In the genomic region with DNA sequence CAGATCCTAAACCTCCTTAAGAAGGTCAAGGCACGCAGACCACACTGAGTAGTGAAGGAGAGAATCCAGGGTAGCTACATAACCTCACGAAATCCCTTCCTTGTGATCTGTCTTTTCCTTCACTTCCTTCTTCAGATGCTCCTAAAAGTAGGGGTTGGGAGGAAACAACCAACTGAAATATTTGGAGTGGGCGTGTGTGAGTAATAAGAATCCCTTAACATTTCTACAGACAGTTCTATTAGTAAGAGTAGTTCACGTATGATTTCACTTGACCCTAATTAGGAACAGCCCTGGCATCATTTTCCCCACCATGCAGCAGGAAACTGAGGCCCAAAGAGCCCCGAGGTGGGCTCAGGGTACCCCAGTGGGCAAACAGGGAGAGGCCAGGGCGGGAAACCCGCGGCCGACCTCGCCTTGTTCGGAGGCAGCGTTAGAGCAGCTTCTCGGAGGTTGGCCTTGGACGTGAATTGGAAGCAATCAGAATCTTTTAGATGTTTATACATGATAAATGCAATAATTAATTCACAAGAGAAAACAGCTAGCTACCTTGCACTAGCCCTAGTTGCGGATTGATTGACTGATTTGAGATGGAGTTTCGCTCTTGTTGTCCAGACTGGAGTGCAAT, we compare ENCODE assay signal across 10 cellular contexts. TPM values are rescaled to one million over a fixed set of nuclear protein-coding genes. Genes with fewer than 3 reads are reported as not detected.
DNase-seq lines count a peak whose midpoint lies in the region; ATAC-seq and TF ChIP-seq lines count a peak whose summit lies in the region.
"Had no signal": no experiment of that assay in that cellular context is flagged by ENCODE, and none has a peak within 500 bp of the region (broad histone marks: within the 10 kb centered on the region; RNA-seq: fewer than 3 reads in every experiment).

No MANE protein-coding gene starts in this region.

- H3K36me3 Mint-ChIP-seq in H9 (ENCODE audit: insufficient read depth in 1 of 3, low read depth in 3 of 3): peaks cover 12 to 32% (median 23%) of the 10 kb centered on the region in 3 experiments; a peak in 6 of 7 replicates
- H3K36me3 Mint-ChIP-seq in activated naive CD8-positive, alpha-beta T cell treated with anti-CD3 and anti-CD28 coated beads for 36 hours: peaks cover 16% of the 10 kb centered on the region
- H3K36me3 Mint-ChIP-seq in naive thymus-derived CD4-positive, alpha-beta T cell: peaks cover 0 to 14% (median 9%) of the 10 kb centered on the region in 5 donors

- H3K4ac ChIP-seq in H9 (ENCODE audit: low read depth, low read length): no peak overlapping the region

- no peak overlapping the region for H3K18ac ChIP-seq in H9 (ENCODE audit: insufficient read length, low read depth, low read length)

- H3K27ac ChIP-seq in BLaER1 treated with 17β-estradiol and CSF1 and Interleukin-3, amounts not matched to agents 10 nM and 100 nM: peak overlapping the region in 9 of 11 experiments; percentile 27 to 62 (median 55); a peak in 17 of 22 replicates
- H3K27ac ChIP-seq in H9 (ENCODE audit: insufficient read length, low read depth, low read length): no peak overlapping the region
- H3K27ac ChIP-seq in naive thymus-derived CD4-positive, alpha-beta T cell (ENCODE audit: low read depth, low read length): no peak overlapping the region

- H2BK15ac ChIP-seq in H9 (ENCODE audit: low read depth, low read length): no peak overlapping the region

- POLR2A ChIA-PET in naive thymus-derived CD4-positive, alpha-beta T cell (lab: Charles Lee): interaction anchor here (2.2 kb wide), 1 partner anchor 42 kb away, joined by 9 read pairs; no protein-coding TSS in a partner anchor

- no peak overlapping the region for H3K23ac ChIP-seq in H9 (ENCODE audit: insufficient read length, low read depth, low read length)

- TF ChIP-seq CTCF in H9 (conservative IDR thresholded peaks at IDR 0.05): no peak

- H4K20me1 ChIP-seq in BLaER1 treated with 17β-estradiol and CSF1 and Interleukin-3, amounts not matched to agents 10 nM and 100 nM: peaks cover 0 to 38% (median 34%) of the 10 kb centered on the region in 11 experiments; a peak in 19 of 22 replicates
- H4K20me1 ChIP-seq in H9 (ENCODE audit: control insufficient read depth, insufficient read depth, insufficient read length): no peaks in the 10 kb centered on the region

- H2AK5ac ChIP-seq in H9 (ENCODE audit: insufficient read length, low read length): no peak overlapping the region

- no peak overlapping the region for H2BK120ac ChIP-seq in H9 (ENCODE audit: low read depth, low read length, poor library complexity, severe bottlenecking)

- H2BK12ac ChIP-seq in H9 (ENCODE audit: insufficient read length, low read depth, low read length): no peak overlapping the region

- no peak overlapping the region for H4K5ac ChIP-seq in H9 (ENCODE audit: insufficient read length, low read depth, low read length)

- H2AFZ ChIP-seq in H9 (ENCODE audit: low read length): no peak overlapping the region

- H3K9me3 ChIP-seq in BLaER1 treated with 17β-estradiol and CSF1 and Interleukin-3, amounts not matched to agents 10 nM and 100 nM (replicated peaks in 1 of 11): no peaks in the 10 kb centered on the region
- no peaks in the 10 kb centered on the region for H3K9me3 ChIP-seq in H9 (ENCODE audit: control insufficient read depth, low read depth, low read length)
- H3K9me3 ChIP-seq in naive thymus-derived CD4-positive, alpha-beta T cell (ENCODE audit: control insufficient read depth in 2 of 3, low read length in 3 of 3): no peaks in the 10 kb centered on the region
- H3K9me3 ChIP-seq: tibial nerve had no signal

- peaks cover 4% of the 10 kb centered on the region for H3K27me3 Mint-ChIP-seq in H9 (ENCODE audit: low read depth)
- peaks cover 5% of the 10 kb centered on the region for H3K27me3 Mint-ChIP-seq in activated naive CD8-positive, alpha-beta T cell treated with anti-CD3 and anti-CD28 coated beads for 36 hours
- peaks cover 0 to 19% (median under 1%) of the 10 kb centered on the region in 5 donors for H3K27me3 Mint-ChIP-seq in naive thymus-derived CD4-positive, alpha-beta T cell

- H3K23me2 ChIP-seq in H9 (ENCODE audit: insufficient read length, low read depth, low read length, poor library complexity, severe bottlenecking): peaks cover 5% of the 10 kb centered on the region

- CTCF ChIA-PET in naive thymus-derived CD4-positive, alpha-beta T cell (lab: Charles Lee): interaction anchor here (1.0 to 1.9 kb wide), 2 partner anchors 9 to 145 kb away, joined by 3 to 6 read pairs; no protein-coding TSS in a partner anchor

- H3K9me3 Mint-ChIP-seq in H9: peaks cover 0 to 3% of the 10 kb centered on the region in 2 experiments; a peak in 1 of 5 replicates
- H3K9me3 Mint-ChIP-seq in activated naive CD8-positive, alpha-beta T cell treated with anti-CD3 and anti-CD28 coated beads for 36 hours: no peaks in the 10 kb centered on the region
- peaks cover 0 to 10% (median 0%) of the 10 kb centered on the region in 11 donors for H3K9me3 Mint-ChIP-seq in naive thymus-derived CD4-positive, alpha-beta T cell

- no CpG with 5 or more reads among the region's 16 CpGs for WGBS in H9 (ENCODE audit: extremely low coverage, insufficient read length, low lambda C conversion rate)

- intact Hi-C loops in naive thymus-derived CD4-positive, alpha-beta T cell (cut with micrococcal nuclease): loop anchor here (2.0 to 10.0 kb wide), 4 partner anchors 49 to 991 kb away; a partner anchor contains a TSS

- H3K4me1 Mint-ChIP-seq in H9: peaks cover 8% of the 10 kb centered on the region in 2 experiments
- H3K4me1 Mint-ChIP-seq in activated naive CD8-positive, alpha-beta T cell treated with anti-CD3 and anti-CD28 coated beads for 36 hours: peaks cover 25% of the 10 kb centered on the region
- H3K4me1 Mint-ChIP-seq in naive thymus-derived CD4-positive, alpha-beta T cell: peaks cover 9 to 40% (median 27%) of the 10 kb centered on the region in 7 donors

- no peak overlapping the region for H3K27ac Mint-ChIP-seq in H9
- peak overlapping the region; percentile 60 for H3K27ac Mint-ChIP-seq in activated naive CD8-positive, alpha-beta T cell treated with anti-CD3 and anti-CD28 coated beads for 36 hours
- peak overlapping the region in 8 of 9 donors; percentile 51 to 91 (median 72) for H3K27ac Mint-ChIP-seq in naive thymus-derived CD4-positive, alpha-beta T cell

- H3K4me3 Mint-ChIP-seq in H9: peak overlapping the region; percentile 48 to 70; a peak in 4 of 5 replicates
- H3K4me3 Mint-ChIP-seq in activated naive CD8-positive, alpha-beta T cell treated with anti-CD3 and anti-CD28 coated beads for 36 hours: peak overlapping the region; percentile 55
- H3K4me3 Mint-ChIP-seq in naive thymus-derived CD4-positive, alpha-beta T cell: peak overlapping the region; percentile 44 to 92 (median 67)

- no peak overlapping the region for H3T11ph ChIP-seq in H9 (ENCODE audit: low read length)

- H4K91ac ChIP-seq in H9 (ENCODE audit: insufficient read length, low read depth, low read length): no peak overlapping the region

- peaks cover 6% of the 10 kb centered on the region for H3K79me1 ChIP-seq in H9 (ENCODE audit: insufficient read depth, low read depth, low read length, poor library complexity, severe bottlenecking)

- no peak overlapping the region for H2BK5ac ChIP-seq in H9 (ENCODE audit: insufficient read length, low read length)

- no peak for DNase-seq in H9
- no peak for DNase-seq in activated naive CD8-positive, alpha-beta T cell treated with anti-CD3 and anti-CD28 coated beads for 36 hours
- DNase-seq in naive thymus-derived CD4-positive, alpha-beta T cell: peak in 1 of 9 donors; percentile 8
- DNase-seq in NCI-H2107 treated with DMSO at 0.1 percent for 48 hours (lab: John Stamatoyannopoulos, UW; ENCODE audit: unreplicated experiment): no peak

- H3K79me2 ChIP-seq in H9 (ENCODE audit: insufficient read depth, low read length): peaks cover 20% of the 10 kb centered on the region; the same call in 1 of the 2 replicates

- peak overlapping the region in 7 of 11 experiments; percentile 11 to 62 (median 56); a peak in 12 of 22 replicates for H3K9ac ChIP-seq in BLaER1 treated with 17β-estradiol and CSF1 and Interleukin-3, amounts not matched to agents 10 nM and 100 nM
- H3K9ac ChIP-seq in H9 (ENCODE audit: extremely low read depth, insufficient read length, low read length): no peak overlapping the region

- no peak overlapping the region for H3K56ac ChIP-seq in H9 (ENCODE audit: insufficient read length, low read depth, low read length)

- H3K36me3 ChIP-seq in BLaER1 treated with 17β-estradiol and CSF1 and Interleukin-3, amounts not matched to agents 10 nM and 100 nM: no peaks in the 10 kb centered on the region; a peak in 5 of 22 replicates
- H3K36me3 ChIP-seq in naive thymus-derived CD4-positive, alpha-beta T cell (ENCODE audit: control insufficient read depth in 2 of 3, insufficient read depth in 3 of 3, low read length in 3 of 3): peaks cover 0 to 18% (median 5%) of the 10 kb centered on the region in 3 experiments

- H4K8ac ChIP-seq in H9 (replicated peaks; ENCODE audit: insufficient read length, low read depth, low read length): no peak overlapping the region

- no peak overlapping the region for H2BK20ac ChIP-seq in H9 (ENCODE audit: low read depth, low read length, poor library complexity, severe bottlenecking)

- no peaks in the 10 kb centered on the region for H3K27me3 ChIP-seq in BLaER1 treated with 17β-estradiol and CSF1 and Interleukin-3, amounts not matched to agents 10 nM and 100 nM
- H3K27me3 ChIP-seq in H9 (ENCODE audit: insufficient read depth, low read length): no peaks in the 10 kb centered on the region
- no peaks in the 10 kb centered on the region for H3K27me3 ChIP-seq in naive thymus-derived CD4-positive, alpha-beta T cell (ENCODE audit: control insufficient read depth in 2 of 2, insufficient read depth in 2 of 2, low read length in 2 of 2)
- H3K27me3 ChIP-seq: tibial nerve had no signal

- ATAC-seq in naive thymus-derived CD4-positive, alpha-beta T cell: no peak
- ATAC-seq in GM21423 (IDR thresholded peaks at IDR 0.05; ENCODE audit: unreplicated experiment): no peak
- ATAC-seq in GM21528 (IDR thresholded peaks at IDR 0.05; ENCODE audit: low FRiP score, unreplicated experiment): no peak
- ATAC-seq in HG03045 (IDR thresholded peaks at IDR 0.05; ENCODE audit: unreplicated experiment): no peak

- no peak overlapping the region for H3K14ac ChIP-seq in H9 (ENCODE audit: insufficient read depth, low read length)

- peak overlapping the region; percentile 55 to 82 (median 72) for H3K4me2 ChIP-seq in BLaER1 treated with 17β-estradiol and CSF1 and Interleukin-3, amounts not matched to agents 10 nM and 100 nM
- no peak overlapping the region for H3K4me2 ChIP-seq in H9 (ENCODE audit: insufficient read depth, insufficient read length, low read length)

- peak overlapping the region in 4 of 10 experiments; percentile 6 to 56 (median 30); a peak in 6 of 20 replicates for H3K4me3 ChIP-seq in BLaER1 treated with 17β-estradiol and CSF1 and Interleukin-3, amounts not matched to agents 10 nM and 100 nM
- H3K4me3 ChIP-seq in naive thymus-derived CD4-positive, alpha-beta T cell (ENCODE audit: low read length): no peak overlapping the region

- H3K4me1 ChIP-seq in BLaER1 treated with 17β-estradiol and CSF1 and Interleukin-3, amounts not matched to agents 10 nM and 100 nM: peaks cover 28 to 34% (median 31%) of the 10 kb centered on the region in 10 experiments
- no peaks in the 10 kb centered on the region for H3K4me1 ChIP-seq in H9 (ENCODE audit: insufficient read depth, low read length)
- peaks cover 0 to 19% of the 10 kb centered on the region in 2 donors for H3K4me1 ChIP-seq in naive thymus-derived CD4-positive, alpha-beta T cell (ENCODE audit: control insufficient read depth in 2 of 2, insufficient read depth in 2 of 2, low read length in 2 of 2)

RNA-seq across cellular contexts. Expression of a gene that starts 0.9 kb away (rescaled TPM):
- total RNA-seq in H9 (2021): 53.1 and 54.8 TPM in 2 replicates
- 10 to 100 TPM; 59.0 to 60.0 TPM for total RNA-seq in activated naive CD8-positive, alpha-beta T cell treated with anti-CD3 and anti-CD28 coated beads for 36 hours
- 10 to 100 TPM; 31.0 to 41.3 (median 35.2) TPM for total RNA-seq in naive thymus-derived CD4-positive, alpha-beta T cell
- polyA plus RNA-seq in naive thymus-derived CD4-positive, alpha-beta T cell: 10 to 100 TPM; 47.4 to 65.1 TPM

RNA-seq across cellular contexts. Expression of a gene that starts 20.6 kb away (rescaled TPM):
- total RNA-seq in H9 (2021): not detected in 2 replicates
- not detected for total RNA-seq in activated naive CD8-positive, alpha-beta T cell treated with anti-CD3 and anti-CD28 coated beads for 36 hours
- total RNA-seq in naive thymus-derived CD4-positive, alpha-beta T cell: not detected
- polyA plus RNA-seq in naive thymus-derived CD4-positive, alpha-beta T cell: not detected
- total RNA-seq: RPMI7951, tibial nerve had no signal

RNA-seq across cellular contexts. Expression of a gene that starts 41.0 kb away (rescaled TPM):
- 66.8 and 67.9 TPM in 2 replicates for total RNA-seq in H9 (2021)
- total RNA-seq in activated naive CD8-positive, alpha-beta T cell treated with anti-CD3 and anti-CD28 coated beads for 36 hours: 100 to 1,000 TPM; 142 to 144 TPM
- total RNA-seq in naive thymus-derived CD4-positive, alpha-beta T cell: 100 to 1,000 TPM in 4 of 5 experiments, 10 to 100 TPM in 1; 70.6 to 260 (median 127) TPM
- polyA plus RNA-seq in naive thymus-derived CD4-positive, alpha-beta T cell: 100 to 1,000 TPM in 1 of 2 donors, 10 to 100 TPM in 1; 63.0 to 129 TPM

Comparison
In these comparisons a context has a peak if more than half of its experiments do, and no peak if none do; other contexts are left out.
1. H3K27ac ChIP-seq: peak in BLaER1 treated with 17β-estradiol and CSF1 and Interleukin-3, amounts not matched to agents 10 nM and 100 nM (9 of 11); none in H9 (single experiment) and naive thymus-derived CD4-positive, alpha-beta T cell (single experiment).
2. H3K27ac Mint-ChIP-seq: peak in activated naive CD8-positive, alpha-beta T cell treated with anti-CD3 and anti-CD28 coated beads for 36 hours (single experiment) and naive thymus-derived CD4-positive, alpha-beta T cell (8 of 9); none in H9 (0 of 3).
3. Peak in every context shown above with its lines, with median percentiles within 50 percentile points of each other: H3K4me3 Mint-ChIP-seq.